In the genomic region with DNA sequence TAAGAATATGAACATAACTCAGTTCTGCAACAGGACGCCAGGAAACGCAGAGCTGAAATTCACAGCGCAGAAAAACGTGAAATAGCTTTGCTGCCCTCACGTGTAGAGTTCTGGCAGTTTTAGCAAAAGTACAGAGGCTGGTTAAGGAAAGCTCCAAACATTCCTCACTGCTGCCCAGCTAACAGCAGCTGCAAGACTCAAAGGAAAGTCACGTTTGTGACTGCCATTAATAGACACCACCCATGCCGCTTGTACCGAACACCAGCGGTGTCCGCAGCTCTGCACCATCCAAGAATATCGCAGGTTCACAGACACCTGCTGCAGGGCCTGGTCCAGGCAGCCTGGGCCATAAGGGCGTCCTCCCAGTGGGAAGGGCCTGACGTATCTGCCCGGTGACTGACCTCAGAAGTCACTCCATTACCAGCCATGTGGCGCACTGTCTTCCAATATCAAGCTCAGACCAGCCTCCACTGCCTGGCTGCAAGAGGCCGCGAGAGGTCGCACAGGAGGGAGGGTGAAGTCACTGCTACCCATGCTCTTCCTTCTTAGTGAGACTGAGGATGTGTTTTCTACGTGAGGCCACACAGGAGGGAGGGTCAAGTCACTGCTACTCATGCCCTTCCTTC, we compare ENCODE assay signal across 19 cellular contexts.
DNase-seq lines count a peak whose midpoint lies in the region; TF ChIP-seq lines count a peak whose summit lies in the region.
"Had no signal": no experiment of that assay in that cellular context is flagged by ENCODE, and none has a peak within 500 bp of the region (broad histone marks: within the 10 kb centered on the region; RNA-seq: fewer than 3 reads in every experiment).

No MANE protein-coding gene starts in this region.

- H3K4me1 Mint-ChIP-seq in osteocyte (ENCODE audit: unreplicated experiment), result no peaks in the 10 kb centered on the region

- peaks cover 4% of the 10 kb centered on the region for H3K36me3 Mint-ChIP-seq in osteocyte (ENCODE audit: unreplicated experiment)
- H3K36me3 Mint-ChIP-seq: brain had no signal

- DNase-seq in AG08395 (ENCODE audit: low spot score) (peak; percentile 74), LNCaP clone FGC (ENCODE audit: low read depth) (no peak), fibroblast of villous mesenchyme (ENCODE audit: low read depth) (peak; percentile 53), osteocyte (ENCODE audit: extremely low spot score, unreplicated experiment) (peak; percentile 81), D341Med (ENCODE audit: low spot score) (no peak), cerebellar nuclear complex (lab: John Stamatoyannopoulos, UW) (no peak), NCI-H526 treated with DMSO at 0.1 percent for 48 hours (lab: John Stamatoyannopoulos, UW) (no peak)
- no peak for DNase-seq in activated CD4-positive, alpha-beta T cell treated with anti-CD3 and anti-CD28 coated beads, Interleukin-2, amount 50 U/mL, for 48 hours
- DNase-seq: activated naive CD4-positive, alpha-beta T cell treated with anti-CD3 and anti-CD28 coated beads, Interleukin-2, amount 50 U/mL, for 16 hours; activated T-cell treated with anti-CD3 and anti-CD28 coated beads, Interleukin-2, amount 50 U/mL, for 24 hours; cortex of kidney; KG1; NCI-H1092; SHP77; T-helper 1 cell; testis had no signal

- no peaks in the 10 kb centered on the region for H3K27me3 Mint-ChIP-seq in osteocyte (ENCODE audit: unreplicated experiment)
- H3K27me3 Mint-ChIP-seq: activated T-cell treated with anti-CD3 and anti-CD28 coated beads, Interleukin-2, amount 50 U/mL, for 24 hours had no signal

- H3K4me3 ChIP-seq in LNCaP clone FGC (ENCODE audit: low read depth, low read length) (no peak overlapping the region), fibroblast of villous mesenchyme (ENCODE audit: low read depth, low read length) (no peak overlapping the region)
- H3K4me3 ChIP-seq: HAP-1, lung had no signal

- TF ChIP-seq CTCF in LNCaP clone FGC (IDR thresholded peaks at IDR 0.05; ENCODE audit: control insufficient read depth, extremely low read depth, insufficient read depth) (peak; percentile 1; the same call in 1 of the 2 replicates), fibroblast of villous mesenchyme (IDR thresholded peaks at IDR 0.05; ENCODE audit: insufficient read depth, low read depth, low read length) (peak; percentile 40), osteocyte (IDR thresholded peaks at IDR 0.05) (no peak)

- H3K9me3 Mint-ChIP-seq in osteocyte (ENCODE audit: unreplicated experiment), result no peaks in the 10 kb centered on the region
- H3K9me3 Mint-ChIP-seq: activated T-cell treated with anti-CD3 and anti-CD28 coated beads, Interleukin-2, amount 50 U/mL, for 24 hours; brain had no signal

- H3K4me3 Mint-ChIP-seq in osteocyte (ENCODE audit: unreplicated experiment), result no peak overlapping the region
- H3K4me3 Mint-ChIP-seq: activated T-cell treated with anti-CD3 and anti-CD28 coated beads, Interleukin-2, amount 50 U/mL, for 24 hours; brain had no signal

- no peak overlapping the region for H3K27ac Mint-ChIP-seq in osteocyte (ENCODE audit: unreplicated experiment)
- H3K27ac Mint-ChIP-seq: activated T-cell treated with anti-CD3 and anti-CD28 coated beads, Interleukin-2, amount 50 U/mL, for 24 hours had no signal

Comparison
In these comparisons a context has a peak if more than half of its experiments do, and no peak if none do; other contexts are left out.
1. DNase-seq: peak in AG08395 (single experiment), fibroblast of villous mesenchyme (single experiment) and osteocyte (single experiment); none in LNCaP clone FGC (single experiment), D341Med (single experiment), cerebellar nuclear complex (0 of 2), activated CD4-positive, alpha-beta T cell treated with anti-CD3 and anti-CD28 coated beads, Interleukin-2, amount 50 U/mL, for 48 hours (0 of 2) and NCI-H526 treated with DMSO at 0.1 percent for 48 hours (single experiment).